ENCODE assay signal across 8 cellular contexts in the genomic region with DNA sequence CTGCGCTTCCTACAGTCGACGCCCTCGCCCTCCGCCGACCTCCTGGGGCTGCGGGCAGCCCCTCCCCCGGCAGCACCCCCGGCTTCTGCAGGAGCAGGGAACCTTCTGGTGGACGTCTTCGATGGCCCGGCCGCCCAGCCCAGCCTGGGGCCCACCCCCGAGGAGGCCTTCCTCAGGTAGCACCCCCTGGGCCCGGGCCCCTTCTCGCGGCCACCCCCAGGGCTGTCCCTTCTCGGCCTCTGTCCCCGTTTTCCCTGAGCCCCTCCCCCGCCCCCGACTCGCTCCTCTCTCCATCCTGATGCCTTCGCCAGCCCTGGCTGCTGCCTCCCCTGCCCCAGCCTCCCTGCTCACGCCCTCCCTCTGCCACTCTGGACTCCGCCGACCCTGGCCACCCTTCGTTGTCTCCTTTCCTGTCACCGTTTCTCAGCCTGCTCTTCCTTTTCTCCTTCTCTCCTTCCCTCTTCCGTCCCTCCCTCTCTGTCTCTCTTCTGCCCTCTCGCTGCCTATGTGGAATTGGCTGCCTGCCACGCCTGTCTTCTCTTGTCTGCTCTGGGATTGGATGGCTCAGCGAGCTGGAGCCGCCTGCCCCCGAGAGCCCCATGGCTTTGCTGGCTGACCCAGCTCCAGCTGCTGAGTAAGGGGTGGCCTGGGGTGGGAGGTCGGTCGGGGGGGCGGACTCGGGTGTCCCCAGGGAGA. TPM values are rescaled to one million over a fixed set of nuclear protein-coding genes. Genes with fewer than 3 reads are reported as not detected.
DNase-seq lines count a peak whose midpoint lies in the region; ATAC-seq and TF ChIP-seq lines count a peak whose summit lies in the region.

No MANE protein-coding gene starts in this region.

- peaks cover 21% of the 10 kb centered on the region; the same call in 1 of the 2 replicates for H3F3A ChIP-seq in PC-9 (ENCODE audit: insufficient read depth, low read depth)

- H3K36me3 ChIP-seq in lung (ENCODE audit: control insufficient read depth in 2 of 2, insufficient read depth in 2 of 2, low read length in 2 of 2) (peaks cover 7 to 67% of the 10 kb centered on the region in 2 donors), PC-9 (ENCODE audit: low read depth) (no peaks in the 10 kb centered on the region; the same call in 1 of the 2 replicates)

- DNase-seq in DMS 273 (lab: John Stamatoyannopoulos, UW; ENCODE audit: unreplicated experiment): peak; percentile 86
- peak; percentile 76 for DNase-seq in NCI-H774 (lab: John Stamatoyannopoulos, UW)
- peak; percentile 85 for DNase-seq in ecto neural progenitor cell (ENCODE audit: low spot score)
- peak; percentile 62 for DNase-seq in lung (ENCODE audit: low spot score)
- DNase-seq in ureter (ENCODE audit: low spot score): peak; percentile 85
- no peak for DNase-seq in activated CD4-positive, alpha-beta T cell treated with anti-CD3 and anti-CD28 coated beads, Interleukin-2, amount 50 U/mL, for 48 hours
- DNase-seq in KBM-7: no peak
- DNase-seq in PC-9: no peak

- H3K4me1 ChIP-seq in lung (ENCODE audit: control insufficient read depth in 2 of 2, insufficient read depth in 2 of 2, low read length in 2 of 2) (no peaks in the 10 kb centered on the region), PC-9 (replicated peaks; ENCODE audit: insufficient read depth) (no peaks in the 10 kb centered on the region)

- CTCF ChIA-PET in PC-9 (lab: Charles Lee): no interaction called here

- BruUV-seq in PC-9 (replicated peaks; lab: Mats Ljungman, UMichigan): no TSS peak

- H2AFZ ChIP-seq in PC-9: no peak overlapping the region

- H3K27ac ChIP-seq in lung (ENCODE audit: low read depth in 1 of 2, low read length in 1 of 2) (no peak overlapping the region), PC-9 (no peak overlapping the region)

- no peaks in the 10 kb centered on the region; the same call in none of the 2 replicates for H4K20me1 ChIP-seq in PC-9 (ENCODE audit: insufficient read depth)

- H3K79me2 ChIP-seq in PC-9 (ENCODE audit: low read depth): no peaks in the 10 kb centered on the region

- H3K4me2 ChIP-seq in PC-9: no peak overlapping the region

- WGBS in lung, 2 donors: 71% methylated on average over 32 to 38 of the region's 38 CpGs

- intact Hi-C loops in PC-9 (cut with micrococcal nuclease; ENCODE audit: unreplicated experiment): no loop called here

- POLR2A ChIA-PET in PC-9 (lab: Charles Lee; ENCODE audit: unreplicated experiment): no interaction called here

- no peak for ATAC-seq in lung (ENCODE audit: insufficient read depth, low FRiP score)

- no peaks in the 10 kb centered on the region for H3K9me3 ChIP-seq in lung (ENCODE audit: control insufficient read depth in 2 of 2, insufficient read depth in 1 of 2, low read length in 1 of 2)
- H3K9me3 ChIP-seq in PC-9 (ENCODE audit: insufficient read depth, low read depth): no peaks in the 10 kb centered on the region

- in situ Hi-C loops in KBM-7 (cut with MboI; ENCODE audit: low pct_unique_long_range_greater_than_20kb, low sequenced_read_pairs): no loop called here

- TF ChIP-seq CTCF in lung (IDR thresholded peaks at IDR 0.05; ENCODE audit: control extremely low read depth, extremely low read depth) (no peak), PC-9 (conservative IDR thresholded peaks at IDR 0.05) (no peak)

- no peak overlapping the region for H3K4me3 ChIP-seq in lung
- no peak overlapping the region for H3K4me3 ChIP-seq in PC-9

- no peaks in the 10 kb centered on the region for H3K9me2 ChIP-seq in PC-9 (ENCODE audit: insufficient read depth)

- H3K27me3 ChIP-seq in lung (ENCODE audit: control insufficient read depth, insufficient read depth): no peaks in the 10 kb centered on the region
- no peaks in the 10 kb centered on the region for H3K27me3 ChIP-seq in PC-9 (ENCODE audit: insufficient read depth, low read depth)

RNA-seq across cellular contexts. Expression of a gene that starts 11.0 kb away (rescaled TPM):
- total RNA-seq in lung (10 to 100 TPM; 33.9 to 36.8 TPM), ureter (13.0 TPM), PC-9 (2021) (50.0 and 60.4 TPM in 2 replicates)
- 10 to 100 TPM; 18.4 to 26.5 TPM for polyA plus RNA-seq in lung

RNA-seq across cellular contexts. Expression of a gene that starts 16.0 kb away (rescaled TPM):
- 10 to 100 TPM; 43.6 to 75.2 TPM for total RNA-seq in lung
- polyA plus RNA-seq in lung: 10 to 100 TPM; 42.6 to 52.6 TPM
- total RNA-seq in ureter: 42.2 TPM
- 92.2 and 99.6 TPM in 2 replicates for total RNA-seq in PC-9 (2021)

RNA-seq across cellular contexts. Expression of a gene that starts 35.3 kb away (rescaled TPM):
- total RNA-seq in lung (10 to 100 TPM; 44.9 to 87.2 TPM), ureter (66.6 TPM), PC-9 (2021) (91.8 and 95.1 TPM in 2 replicates)
- 10 to 100 TPM; 31.5 to 64.0 TPM for polyA plus RNA-seq in lung

RNA-seq across cellular contexts. Expression of a gene that starts 39.0 kb away (rescaled TPM):
- total RNA-seq in lung (under 1 TPM; 0.23 to 0.83 TPM), ureter (0.44 TPM), PC-9 (2021) (not detected in 2 replicates)
- polyA plus RNA-seq in lung: under 1 TPM; 0.56 to 0.65 TPM

RNA-seq across cellular contexts. Expression of a gene that starts 48.8 kb away (rescaled TPM):
- total RNA-seq in lung: 100 to 1,000 TPM in 1 of 2 donors, 10 to 100 TPM in 1; 77.4 to 115 TPM
- 100 to 1,000 TPM in 1 of 2 donors, 10 to 100 TPM in 1; 62.9 to 101 TPM for polyA plus RNA-seq in lung
- 105 TPM for total RNA-seq in ureter
- total RNA-seq in PC-9 (2021): 151 and 155 TPM in 2 replicates

Comparison
In these comparisons a context has a peak if more than half of its experiments do, and no peak if none do; other contexts are left out.
1. DNase-seq: peak in DMS 273 (single experiment), NCI-H774 (single experiment), ecto neural progenitor cell (single experiment), lung (single experiment) and ureter (single experiment); none in activated CD4-positive, alpha-beta T cell treated with anti-CD3 and anti-CD28 coated beads, Interleukin-2, amount 50 U/mL, for 48 hours (0 of 2), KBM-7 (single experiment) and PC-9 (0 of 2).